ENCODE assay signal across 1 cellular context in genomic region chr10:30550967-30551815, GRCh38.
TF ChIP-seq lines count a peak whose summit lies in the region.

No MANE protein-coding gene starts in this region.

TF ChIP-seq in K562, 482 proteins besides CTCF, POLR2A, EP300 and RAD21 (continued from another document):
- TF ChIP-seq ZBTB40 (IDR thresholded peaks at IDR 0.05) (peak; percentile 34; the same call in 1 of the 2 replicates), ZBTB40 (CRISPR knock-in tag; IDR thresholded peaks at IDR 0.05) (no peak), JUND (IDR thresholded peaks at IDR 0.05; ENCODE audit: borderline replicate concordance, low read depth, low read length) (no peak), JUND (tag; IDR thresholded peaks at IDR 0.05; ENCODE audit: borderline replicate concordance, low read depth, low read length) (peak; percentile 33; the same call in 1 of the 3 replicates), DDX20 (tag; IDR thresholded peaks at IDR 0.05; ENCODE audit: low read depth) (0 out of 2 replicates have a peak, but pooled peaks have one; percentile 28), AFF1 (IDR thresholded peaks at IDR 0.05; ENCODE audit: low read depth in 1 of 2, partially characterized antibody in 2 of 2) (peak in 1 of 2 experiments; percentile 61), DMBX1 (CRISPR knock-in tag; IDR thresholded peaks at IDR 0.05; ENCODE audit: borderline replicate concordance) (0 out of 2 replicates have a peak, but pooled peaks have one; percentile 35), ELF4 (CRISPR knock-in tag; IDR thresholded peaks at IDR 0.05) (no peak), CXXC5 (CRISPR knock-in tag; IDR thresholded peaks at IDR 0.05) (no peak), ZFP36 (IDR thresholded peaks at IDR 0.05; ENCODE audit: low read depth, low read length, partially characterized antibody) (peak; percentile 74), CBFA2T3 (IDR thresholded peaks at IDR 0.05) (0 out of 2 replicates have a peak, but pooled peaks have one; percentile 3), CREB3 (tag; conservative IDR thresholded peaks at IDR 0.05; ENCODE audit: low read depth) (peak; percentile 25; the same call in 1 of the 2 replicates), ZNF655 (CRISPR knock-in tag; IDR thresholded peaks at IDR 0.05) (no peak), CEBPB (tag; IDR thresholded peaks at IDR 0.05) (peak; percentile 59), BRCA1 (IDR thresholded peaks at IDR 0.05) (no peak), BRCA1 (CRISPR knock-in tag; IDR thresholded peaks at IDR 0.05) (no peak), ZNF740 (CRISPR knock-in tag; IDR thresholded peaks at IDR 0.05) (no peak), ZNF740 (tag; IDR thresholded peaks at IDR 0.05) (no peak), ZBTB7A (IDR thresholded peaks at IDR 0.05; ENCODE audit: borderline replicate concordance, control insufficient read depth, low read depth, low read length) (no peak), ZSCAN29 (IDR thresholded peaks at IDR 0.05) (no peak), CEBPG (CRISPR knock-in tag; IDR thresholded peaks at IDR 0.05) (no peak), CEBPG (tag; conservative IDR thresholded peaks at IDR 0.05 in 1 of 2, IDR thresholded peaks at IDR 0.05 in 1 of 2) (peak; percentile 17 to 53; a peak in 2 of 4 replicates), THRAP3 (IDR thresholded peaks at IDR 0.05; ENCODE audit: borderline replicate concordance) (no peak), ATF3 (IDR thresholded peaks at IDR 0.05) (peak; percentile 50; the same call in 1 of the 2 replicates), ATF3 (CRISPR knock-in tag; conservative IDR thresholded peaks at IDR 0.05) (no peak), ZNF398 (CRISPR knock-in tag; IDR thresholded peaks at IDR 0.05) (no peak), ZNF24 (IDR thresholded peaks at IDR 0.05) (peak; percentile 30), ZNF232 (CRISPR knock-in tag; IDR thresholded peaks at IDR 0.05) (0 out of 2 replicates have a peak, but pooled peaks have one; percentile 44), SMARCA4 (IDR thresholded peaks at IDR 0.05) (0 out of 2 replicates have a peak, but pooled peaks have one; percentile 37), NR4A1 (CRISPR knock-in tag; IDR thresholded peaks at IDR 0.05) (no peak), NR4A1 (tag; IDR thresholded peaks at IDR 0.05) (peak; percentile 53; the same call in 1 of the 2 replicates), BCOR (IDR thresholded peaks at IDR 0.05) (0 out of 2 replicates have a peak, but pooled peaks have one; percentile 45)
